In the genomic region with DNA sequence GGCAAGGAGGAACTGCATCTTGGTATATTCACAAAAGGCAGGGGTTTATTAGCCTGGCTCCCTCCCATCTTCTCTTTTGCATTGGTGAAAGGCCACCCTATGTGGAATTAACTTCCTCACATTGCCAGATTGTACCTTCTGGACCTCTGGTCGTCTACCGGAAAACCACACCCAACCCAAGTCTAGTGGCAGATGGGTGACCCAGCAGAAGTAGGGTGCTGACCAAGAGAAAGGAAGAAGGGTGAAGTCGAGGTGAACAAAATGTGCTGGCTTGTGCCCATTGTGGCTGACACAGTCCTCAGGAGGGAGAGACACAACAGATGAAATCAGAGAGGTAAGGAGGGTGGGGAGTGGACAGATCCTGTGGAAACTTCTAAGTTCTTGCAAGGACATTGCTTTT, we compare ENCODE assay signal across 23 cellular contexts.
"Had no signal": no experiment of that assay in that cellular context is flagged by ENCODE, and none has a peak within 500 bp of the region (broad histone marks: within the 10 kb centered on the region; RNA-seq: fewer than 3 reads in every experiment).

No MANE protein-coding gene starts in this region.

- ATAC-seq: activated naive CD4-positive, alpha-beta T cell treated with anti-CD3 and anti-CD28 coated beads, Interleukin-2, amount 50 U/mL, for 72 hours; activated T-cell treated with anti-CD3 and anti-CD28 coated beads, Interleukin-2, amount 50 U/mL, for 72 hours; esophagus mucosa; WTC11 had no signal

- DNase-seq: activated CD4-positive, alpha-beta memory T cell treated with anti-CD3 and anti-CD28 coated beads, Interleukin-2, amount 10 ng/mL, durations not matched to agents 7 days and 5 days; activated CD4-positive, alpha-beta T cell treated with anti-CD3 and anti-CD28 coated beads for 1 hour; activated CD4-positive, alpha-beta T cell treated with anti-CD3 and anti-CD28 coated beads for 4 hours; activated CD4-positive, alpha-beta T cell treated with anti-CD3 and anti-CD28 coated beads, Interleukin-2, amount 10 ng/mL, durations not matched to agents 7 days and 5 days; activated CD4-positive, alpha-beta T cell treated with anti-CD3 and anti-CD28 coated beads, Interleukin-2, amount 50 U/mL, for 4 hours; activated CD8-positive, alpha-beta memory T cell treated with anti-CD3 and anti-CD28 coated beads, Interleukin-2, amount 50 U/mL, for 48 hours; activated gamma-delta T cell; activated naive CD4-positive, alpha-beta T cell; activated naive CD4-positive, alpha-beta T cell treated with anti-CD3 and anti-CD28 coated beads, Interleukin-2, amount 10 ng/mL, durations not matched to agents 7 days and 5 days; activated naive CD8-positive, alpha-beta T cell treated with anti-CD3 and anti-CD28 coated beads, Interleukin-2, amount 10 ng/mL, durations not matched to agents 7 days and 5 days; activated T-cell treated with anti-CD3 and anti-CD28 coated beads for 4 hours; activated T-cell treated with anti-CD3 and anti-CD28 coated beads, Interleukin-2, amount 50 U/mL, for 24 hours; activated T-cell treated with anti-CD3 and anti-CD28 coated beads, Interleukin-2, amount 50 U/mL, for 72 hours; central memory CD4-positive, alpha-beta T cell; cerebellar nuclear complex; colonic mucosa; effector CD8-positive, alpha-beta T cell; foreskin fibroblast; head of caudate nucleus; T-helper 2 cell had no signal
